31 cellular contexts compared by ENCODE assay signal in genomic region chr18:45930953-45931352, GRCh38.
"Had no signal": no experiment of that assay in that cellular context is flagged by ENCODE, and none has a peak within 500 bp of the region (broad histone marks: within the 10 kb centered on the region; RNA-seq: fewer than 3 reads in every experiment).

No MANE protein-coding gene starts in this region.

- H3K27ac ChIP-seq: adrenal gland, cardiac muscle cell, gastrocnemius medialis, pancreas, prostate gland, stomach, tibial nerve had no signal

- H3K9me3 ChIP-seq: adrenal gland, gastrocnemius medialis, pancreas, prostate gland, stomach, tibial nerve had no signal

- DNase-seq: activated CD8-positive, alpha-beta memory T cell treated with anti-CD3 and anti-CD28 coated beads, Interleukin-2, amount 10 ng/mL, durations not matched to agents 7 days and 5 days; activated CD8-positive, alpha-beta T cell treated with anti-CD3 and anti-CD28 coated beads, Interleukin-2, amount 10 ng/mL, durations not matched to agents 7 days and 5 days; activated naive CD4-positive, alpha-beta T cell; activated naive CD8-positive, alpha-beta T cell treated with anti-CD3 and anti-CD28 coated beads for 36 hours; activated T-cell treated with anti-CD3 and anti-CD28 coated beads, Interleukin-2, amount 50 U/mL, for 48 hours; adrenal gland; aorta; cortex of kidney; effector memory CD8-positive, alpha-beta T cell; erythroblast; gastrocnemius medialis; glutamatergic neuron; hypothalamus; midbrain; nucleus accumbens; pancreas; retina; stimulated activated CD4-positive, alpha-beta T cell treated with anti-CD3 and anti-CD28 coated beads, Interleukin-1b, Interleukin-23, amount 100 ng/mL, for 48 hours; stimulated activated naive B cell treated with anti-CD40 and anti-IgM and Interleukin-4, amounts not matched to agents 10 μg/mL and 1 μg/mL and 100 μg/mL, for 72 hours; stomach; SW 1271; T-helper 2 cell had no signal

- H3K4me3 Mint-ChIP-seq: activated CD8-positive, alpha-beta memory T cell treated with anti-CD3 and anti-CD28 coated beads, Interleukin-2, amount 10 ng/mL, durations not matched to agents 7 days and 5 days; activated CD8-positive, alpha-beta T cell treated with anti-CD3 and anti-CD28 coated beads, Interleukin-2, amount 10 ng/mL, durations not matched to agents 7 days and 5 days; activated naive CD8-positive, alpha-beta T cell treated with anti-CD3 and anti-CD28 coated beads for 36 hours; brain; effector memory CD8-positive, alpha-beta T cell; naive thymus-derived CD8-positive, alpha-beta T cell; neural crest cell; stimulated activated naive B cell treated with anti-CD40 and anti-IgM and Interleukin-4, amounts not matched to agents 10 μg/mL and 1 μg/mL and 100 μg/mL, for 72 hours; WTC11 had no signal

- ATAC-seq: activated CD8-positive, alpha-beta memory T cell treated with anti-CD3 and anti-CD28 coated beads, Interleukin-2, amount 10 ng/mL, durations not matched to agents 7 days and 5 days; activated CD8-positive, alpha-beta T cell treated with anti-CD3 and anti-CD28 coated beads, Interleukin-2, amount 10 ng/mL, durations not matched to agents 7 days and 5 days; effector memory CD8-positive, alpha-beta T cell; gastrocnemius medialis; pancreas; stimulated activated naive B cell treated with anti-CD40 and anti-IgM and Interleukin-4, amounts not matched to agents 10 μg/mL and 1 μg/mL and 100 μg/mL, for 72 hours; WTC11 had no signal

- H3K27me3 ChIP-seq: adrenal gland, cardiac muscle cell, gastrocnemius medialis, pancreas, stomach, tibial nerve had no signal

- H3K27ac Mint-ChIP-seq: activated CD8-positive, alpha-beta memory T cell treated with anti-CD3 and anti-CD28 coated beads, Interleukin-2, amount 10 ng/mL, durations not matched to agents 7 days and 5 days; activated CD8-positive, alpha-beta T cell treated with anti-CD3 and anti-CD28 coated beads, Interleukin-2, amount 10 ng/mL, durations not matched to agents 7 days and 5 days; activated naive CD8-positive, alpha-beta T cell treated with anti-CD3 and anti-CD28 coated beads for 36 hours; activated T-helper 2 cell treated with anti-CD3 and anti-CD28 coated beads, Interferon-gamma antibody, Interleukin-2, Interleukin-4, amounts not matched to agents 10 μg/mL and 5 μg/mL and 100 μg/mL, durations not matched to agents 14 hours and 24 hours and 36 hours; effector memory CD8-positive, alpha-beta T cell; WTC11 had no signal

- H3K4me3 ChIP-seq: adrenal gland, cardiac muscle cell, gastrocnemius medialis, pancreas, prostate gland, smooth muscle cell, stomach, tibial nerve had no signal

- H3K9me3 Mint-ChIP-seq: activated naive CD8-positive, alpha-beta T cell treated with anti-CD3 and anti-CD28 coated beads for 36 hours; activated T-helper 2 cell treated with anti-CD3 and anti-CD28 coated beads, Interferon-gamma antibody, Interleukin-2, Interleukin-4, amounts not matched to agents 10 μg/mL and 5 μg/mL and 100 μg/mL, durations not matched to agents 14 hours and 24 hours and 36 hours; brain; effector memory CD8-positive, alpha-beta T cell; naive thymus-derived CD8-positive, alpha-beta T cell; neural crest cell; stimulated activated naive B cell treated with anti-CD40 and anti-IgM and Interleukin-4, amounts not matched to agents 10 μg/mL and 1 μg/mL and 100 μg/mL, for 72 hours; WTC11 had no signal

- H3K4me1 ChIP-seq: adrenal gland, gastrocnemius medialis, pancreas, prostate gland, stomach, tibial nerve had no signal

- H3K27me3 Mint-ChIP-seq: activated CD8-positive, alpha-beta memory T cell treated with anti-CD3 and anti-CD28 coated beads, Interleukin-2, amount 10 ng/mL, durations not matched to agents 7 days and 5 days; activated naive CD8-positive, alpha-beta T cell treated with anti-CD3 and anti-CD28 coated beads for 36 hours; brain; effector memory CD8-positive, alpha-beta T cell; naive thymus-derived CD8-positive, alpha-beta T cell; stimulated activated naive B cell treated with anti-CD40 and anti-IgM and Interleukin-4, amounts not matched to agents 10 μg/mL and 1 μg/mL and 100 μg/mL, for 72 hours had no signal

- H3K4me1 Mint-ChIP-seq: activated CD8-positive, alpha-beta memory T cell treated with anti-CD3 and anti-CD28 coated beads, Interleukin-2, amount 10 ng/mL, durations not matched to agents 7 days and 5 days; brain; neural crest cell; WTC11 had no signal

- H3K36me3 ChIP-seq: prostate gland had no signal
